Comparison of ENCODE assay signal across 10 cellular contexts in genomic region chr9:130768265-130768664, GRCh38.
DNase-seq lines count a peak whose midpoint lies in the region; ATAC-seq, FAIRE-seq and TF ChIP-seq lines count a peak whose summit lies in the region.
"Had no signal": no experiment of that assay in that cellular context is flagged by ENCODE, and none has a peak within 500 bp of the region (broad histone marks: within the 10 kb centered on the region; RNA-seq: fewer than 3 reads in every experiment).

No MANE protein-coding gene starts in this region.

- 0 out of 2 replicates have a peak, but pooled peaks have one; percentile 17 for TF ChIP-seq RAD21 in HepG2 (CRISPR knock-in tag; IDR thresholded peaks at IDR 0.05)

- no peaks in the 10 kb centered on the region; the same call in 1 of the 2 replicates for H4K20me1 ChIP-seq in HepG2 (ENCODE audit: insufficient read depth, low read length)

- POLR2A ChIA-PET in HepG2 (lab: Yijun Ruan, JAX), result interaction anchor here (0.8 to 1.4 kb wide), 3 partner anchors 53 to 78 kb away, joined by 3 to 5 read pairs (median 4); no protein-coding TSS in a partner anchor

- TF ChIP-seq EP300 in HepG2 (IDR thresholded peaks at IDR 0.05; ENCODE audit: low read depth in 2 of 2, low read length in 2 of 2), result no peak
- no peak for TF ChIP-seq EP300 in HepG2 (CRISPR knock-in tag; IDR thresholded peaks at IDR 0.05; ENCODE audit: borderline replicate concordance)

- TF ChIP-seq POLR2A in HepG2 (IDR thresholded peaks at IDR 0.05; ENCODE audit: insufficient read depth in 1 of 2, low read depth in 2 of 2, low read length in 2 of 2) (peak; percentile 25 to 33; a peak in 1 of 4 replicates), lower leg skin (IDR thresholded peaks at IDR 0.05) (no peak)

- H3K27me3 ChIP-seq in HepG2 (ENCODE audit: control insufficient read depth in 1 of 2, insufficient read depth in 2 of 2, low read length in 2 of 2), result no peaks in the 10 kb centered on the region
- H3K27me3 ChIP-seq: gastrocnemius medialis, SJSA1 had no signal

- CTCF ChIA-PET in HepG2 (lab: Yijun Ruan, JAX; ENCODE audit: low intra/inter-chr PET ratio, low total read pairs), result interaction anchor here (0.9 kb wide), 1 partner anchor 98 kb away, joined by 3 read pairs; no protein-coding TSS in a partner anchor

- DNase-seq in Ammon's horn (ENCODE audit: low spot score) (peak; percentile 37), KG1 (lab: John Stamatoyannopoulos, UW) (peak; percentile 13), HepG2 (ENCODE audit: low spot score) (peak; percentile 70), epidermal melanocyte (ENCODE audit: insufficient read length, low spot score) (no peak), lower leg skin (ENCODE audit: low spot score in 2 of 2) (no peak)
- DNase-seq: gastrocnemius medialis had no signal

- peak; percentile 95 for ATAC-seq in HepG2
- no peak for ATAC-seq in GM18868 (IDR thresholded peaks at IDR 0.05; ENCODE audit: unreplicated experiment)
- ATAC-seq in HG03095 (IDR thresholded peaks at IDR 0.05; ENCODE audit: unreplicated experiment), result no peak
- ATAC-seq: gastrocnemius medialis had no signal

- H3K9me3 Mint-ChIP-seq in brain, result peaks cover 0 to 4% (median 0%) of the 10 kb centered on the region in 5 experiments

- no peaks in the 10 kb centered on the region for H3K9me3 ChIP-seq in HepG2 (ENCODE audit: low read length)
- H3K9me3 ChIP-seq: gastrocnemius medialis, SJSA1 had no signal

- H3K27ac Mint-ChIP-seq in brain, result peak overlapping the region in 3 of 5 experiments; percentile 51 to 84 (median 81)

- peaks cover 32% of the 10 kb centered on the region for H3K4me1 ChIP-seq in HepG2 (ENCODE audit: insufficient read depth, low read length)

- peaks cover 20% of the 10 kb centered on the region for H3K79me2 ChIP-seq in HepG2 (ENCODE audit: insufficient read depth, low read length)

- H3K36me3 ChIP-seq in HepG2 (replicated peaks in 1 of 2; ENCODE audit: control insufficient read depth in 1 of 2, insufficient read depth in 2 of 2, low read length in 2 of 2), result no peaks in the 10 kb centered on the region
- H3K36me3 ChIP-seq: gastrocnemius medialis, SJSA1 had no signal

- H3K4me3 Mint-ChIP-seq in brain, result no peak overlapping the region

- in situ Hi-C loops in HepG2 (cut with HindIII; ENCODE audit: extremely low pct_ligation_motif_present, low pct_unique_long_range_greater_than_20kb), result no loop called here

- BruUV-seq in HepG2 (replicated peaks; lab: Mats Ljungman, UMichigan), result no TSS peak

- H3K27me3 Mint-ChIP-seq in brain, result no peaks in the 10 kb centered on the region

- H3K27ac ChIP-seq in HepG2 (ENCODE audit: extremely low read length, insufficient read depth, low read length), result peak overlapping the region; percentile 39
- H3K27ac ChIP-seq: gastrocnemius medialis, SJSA1 had no signal

- peaks cover 5% of the 10 kb centered on the region for H3K36me3 Mint-ChIP-seq in brain

- intact Hi-C loops in HepG2 (cut with micrococcal nuclease; ENCODE audit: unreplicated experiment) (loop anchor here (1.0 kb wide), 1 partner anchor 98 kb away; no protein-coding TSS in a partner anchor), lower leg skin (cut with DNase I; ENCODE audit: low total_unique reads) (loop anchor here (10.0 kb wide), 1 partner anchor 97 kb away; no protein-coding TSS in a partner anchor)

- no peak for TF ChIP-seq CTCF in brain (conservative IDR thresholded peaks at IDR 0.05)
- no peak for TF ChIP-seq CTCF in HepG2 (CRISPR knock-in tag; IDR thresholded peaks at IDR 0.05)
- no peak for TF ChIP-seq CTCF in lower leg skin (IDR thresholded peaks at IDR 0.05)

- peak overlapping the region; percentile 63 for H3K4me2 ChIP-seq in HepG2 (ENCODE audit: low read depth, low read length)

- H3K4me1 Mint-ChIP-seq in brain, result peaks cover 65% of the 10 kb centered on the region

- H3K4me3 ChIP-seq in HepG2 (replicated peaks in 1 of 3; ENCODE audit: insufficient read depth in 1 of 3, low read depth in 2 of 3, low read length in 3 of 3) (peak overlapping the region; percentile 17 to 61 (median 20); a peak in 3 of 6 replicates), lower leg skin (ENCODE audit: low read depth, poor library complexity, severe bottlenecking) (no peak overlapping the region)
- H3K4me3 ChIP-seq: gastrocnemius medialis, SJSA1 had no signal

- 4% methylated on average over 6 of the region's 6 CpGs for WGBS in HepG2 (ENCODE audit: low lambda C conversion rate)
- 66 to 71% methylated on average over 6 of the region's 6 CpGs for WGBS in lower leg skin, 2 donors

- no peak overlapping the region for H2AFZ ChIP-seq in HepG2 (ENCODE audit: low read length)

- peak overlapping the region; percentile 29 for H3K9ac ChIP-seq in HepG2 (ENCODE audit: insufficient read depth, low read depth, low read length)

- peak; percentile 89 for FAIRE-seq in HepG2 (lab: Jason Lieb, UNC)

TF ChIP-seq in HepG2, 621 proteins besides CTCF, POLR2A, EP300 and RAD21 (continues in another document):
- TF ChIP-seq MATR3 (CRISPR knock-in tag; IDR thresholded peaks at IDR 0.05), result no peak
- no peak for TF ChIP-seq NBN (conservative IDR thresholded peaks at IDR 0.05)
- no peak for TF ChIP-seq BRCA1 (CRISPR knock-in tag; IDR thresholded peaks at IDR 0.05)
- TF ChIP-seq PPARG (CRISPR knock-in tag; conservative IDR thresholded peaks at IDR 0.05), result no peak
- TF ChIP-seq HDAC2 (CRISPR knock-in tag; IDR thresholded peaks at IDR 0.05), result peak; percentile 51; the same call in 1 of the 2 replicates
- peak; percentile 47; the same call in 1 of the 2 replicates for TF ChIP-seq ZNF614 (CRISPR knock-in tag; IDR thresholded peaks at IDR 0.05; ENCODE audit: borderline replicate concordance)
- TF ChIP-seq ZNF567 (CRISPR knock-in tag; IDR thresholded peaks at IDR 0.05; ENCODE audit: borderline replicate concordance), result no peak
- 0 out of 2 replicates have a peak, but pooled peaks have one; percentile 37 for TF ChIP-seq KMT2A (CRISPR knock-in tag; IDR thresholded peaks at IDR 0.05)
- peak; percentile 23 for TF ChIP-seq ASH2L (IDR thresholded peaks at IDR 0.05; ENCODE audit: insufficient read length, low read depth, low read length)
- TF ChIP-seq IKZF5 (CRISPR knock-in tag; IDR thresholded peaks at IDR 0.05), result peak; percentile 30; the same call in 1 of the 2 replicates
- TF ChIP-seq HOXA3 (CRISPR knock-in tag; IDR thresholded peaks at IDR 0.05), result peak; percentile 56; the same call in 1 of the 2 replicates
- no peak for TF ChIP-seq E2F5 (CRISPR knock-in tag; conservative IDR thresholded peaks at IDR 0.05)
- no peak for TF ChIP-seq ZBED4 (CRISPR knock-in tag; IDR thresholded peaks at IDR 0.05; ENCODE audit: borderline replicate concordance)
- TF ChIP-seq WIZ (CRISPR knock-in tag; IDR thresholded peaks at IDR 0.05), result no peak
- TF ChIP-seq MAFG (CRISPR knock-in tag; IDR thresholded peaks at IDR 0.05), result no peak
- no peak for TF ChIP-seq SP1 (IDR thresholded peaks at IDR 0.05)
- no peak for TF ChIP-seq SP1 (CRISPR knock-in tag; IDR thresholded peaks at IDR 0.05)
- no peak for TF ChIP-seq SRSF9 (IDR thresholded peaks at IDR 0.05; ENCODE audit: borderline replicate concordance, insufficient read depth, low read depth, low read length, poor library complexity, severe bottlenecking)
- no peak for TF ChIP-seq XBP1 (CRISPR knock-in tag; IDR thresholded peaks at IDR 0.05)
- TF ChIP-seq HMG20B (CRISPR knock-in tag; conservative IDR thresholded peaks at IDR 0.05), result no peak

Comparison
In these comparisons a context has a peak if more than half of its experiments do, and no peak if none do; other contexts are left out.
1. DNase-seq: peak in Ammon's horn (single experiment), KG1 (single experiment) and HepG2 (single experiment); none in epidermal melanocyte (single experiment) and lower leg skin (0 of 2).
2. POLR2A ChIP-seq: peak in HepG2 (2 of 2); none in lower leg skin (0 of 2).